In genomic region chr10:126899529-126899928, GRCh38 we compare ENCODE assay signal across 1 cellular context. TPM values are rescaled to one million over a fixed set of nuclear protein-coding genes. Genes with fewer than 3 reads are reported as not detected.
"Had no signal": no experiment of that assay in that cellular context is flagged by ENCODE, and none has a peak within 500 bp of the region (broad histone marks: within the 10 kb centered on the region; RNA-seq: fewer than 3 reads in every experiment).

No MANE protein-coding gene starts in this region.

RNA-seq across cellular contexts. Expression of gene DOCK1, which starts 5.7 kb away (rescaled TPM):
- total RNA-seq: naive thymus-derived CD8-positive, alpha-beta T cell had no signal
- polyA plus RNA-seq: naive thymus-derived CD8-positive, alpha-beta T cell had no signal
